ENCODE assay signal across 10 cellular contexts in the genomic region with DNA sequence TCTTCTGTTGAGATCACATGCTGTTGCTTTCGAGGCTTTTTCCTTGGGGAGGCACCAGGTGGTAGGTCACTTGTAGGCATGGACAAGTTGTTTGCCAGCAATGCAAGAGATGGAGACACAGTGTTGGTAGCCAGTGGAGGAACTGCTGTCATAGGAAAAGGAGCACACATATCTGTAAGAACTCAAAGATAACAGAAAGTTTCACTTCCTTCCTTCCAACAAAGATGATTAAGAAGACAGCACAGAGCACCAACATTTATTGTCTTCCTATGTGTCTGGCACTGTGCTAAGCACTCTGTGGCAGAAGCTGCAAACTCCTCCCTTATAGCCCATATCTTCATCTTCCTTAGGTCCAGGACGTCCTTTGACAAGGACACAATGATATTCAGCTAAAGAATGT.
"Had no signal": no experiment of that assay in that cellular context is flagged by ENCODE, and none has a peak within 500 bp of the region (broad histone marks: within the 10 kb centered on the region; RNA-seq: fewer than 3 reads in every experiment).

No MANE protein-coding gene starts in this region.

- H3K36me3 ChIP-seq: ovary had no signal

- H3K27me3 ChIP-seq: brain microvascular endothelial cell, ovary, upper lobe of right lung had no signal

- H3K9me3 ChIP-seq: ovary, upper lobe of right lung had no signal

- H3K4me3 ChIP-seq: ovary, upper lobe of right lung had no signal

- H3K27me3 Mint-ChIP-seq: activated naive CD8-positive, alpha-beta T cell treated with anti-CD3 and anti-CD28 coated beads for 36 hours; effector memory CD8-positive, alpha-beta T cell; stimulated activated naive CD8-positive, alpha-beta T cell treated with anti-CD3 and anti-CD28 coated beads, Interleukin-15, Interleukin-2, amounts not matched to agents 100 ng/mL and 50 ng/mL, for 24 hours; T-helper 17 cell had no signal

- H3K27ac Mint-ChIP-seq: activated naive CD8-positive, alpha-beta T cell treated with anti-CD3 and anti-CD28 coated beads for 36 hours; effector memory CD8-positive, alpha-beta T cell; stimulated activated naive CD8-positive, alpha-beta T cell treated with anti-CD3 and anti-CD28 coated beads, Interleukin-15, Interleukin-2, amounts not matched to agents 100 ng/mL and 50 ng/mL, for 24 hours; T-helper 17 cell had no signal

- DNase-seq: activated CD4-positive, CD25-positive, alpha-beta regulatory T cell treated with anti-CD3 and anti-CD28 coated beads, Interleukin-2, amount 50 U/mL, for 72 hours; activated naive CD8-positive, alpha-beta T cell treated with anti-CD3 and anti-CD28 coated beads for 36 hours; brain microvascular endothelial cell; effector memory CD8-positive, alpha-beta T cell; ovary; stimulated activated CD4-positive, alpha-beta T cell treated with anti-CD3 and anti-CD28 coated beads, Interleukin-12 subunit alpha, Interleukin-12 subunit beta, amount 100 ng/mL, for 4 hours; T-helper 17 cell; upper lobe of right lung had no signal

- H3K4me3 Mint-ChIP-seq: activated naive CD8-positive, alpha-beta T cell treated with anti-CD3 and anti-CD28 coated beads for 36 hours; effector memory CD8-positive, alpha-beta T cell; neural crest cell; stimulated activated naive CD8-positive, alpha-beta T cell treated with anti-CD3 and anti-CD28 coated beads, Interleukin-15, Interleukin-2, amounts not matched to agents 100 ng/mL and 50 ng/mL, for 24 hours; T-helper 17 cell had no signal

- ATAC-seq: effector memory CD8-positive, alpha-beta T cell; T-helper 17 cell had no signal

- H3K9me3 Mint-ChIP-seq: activated naive CD8-positive, alpha-beta T cell treated with anti-CD3 and anti-CD28 coated beads for 36 hours; effector memory CD8-positive, alpha-beta T cell; neural crest cell; stimulated activated naive CD8-positive, alpha-beta T cell treated with anti-CD3 and anti-CD28 coated beads, Interleukin-15, Interleukin-2, amounts not matched to agents 100 ng/mL and 50 ng/mL, for 24 hours had no signal

- H3K4me1 ChIP-seq: upper lobe of right lung had no signal

- H3K27ac ChIP-seq: brain microvascular endothelial cell, ovary, upper lobe of right lung had no signal

- H3K4me1 Mint-ChIP-seq: activated naive CD8-positive, alpha-beta T cell treated with anti-CD3 and anti-CD28 coated beads for 36 hours; neural crest cell had no signal
